In genomic region chr19:48713041-48713863, GRCh38 we compare ENCODE assay signal across 6 cellular contexts. TPM values are rescaled to one million over a fixed set of nuclear protein-coding genes. Genes with fewer than 3 reads are reported as not detected.
DNase-seq lines count a peak whose midpoint lies in the region; TF ChIP-seq lines count a peak whose summit lies in the region.

No MANE protein-coding gene starts in this region.

- DNase-seq in Calu3 (no peak), germinal center (ENCODE audit: low spot score) (peak; percentile 38), tibial artery (no peak), SKM-1 treated with dmso at 0.1 percent for 144 hours (lab: John Stamatoyannopoulos, UW; ENCODE audit: unreplicated experiment) (no peak), RPMI8226 (no peak)

- peaks cover 3% of the 10 kb centered on the region for H3K27me3 Mint-ChIP-seq in Calu3 (ENCODE audit: unreplicated experiment)

- H3K9me2 ChIP-seq in OCI-LY1 (ENCODE audit: low read depth, low read length): no peaks in the 10 kb centered on the region

- H3K27ac ChIP-seq in OCI-LY1 (ENCODE audit: low read depth, low read length, poor library complexity, severe bottlenecking) (no peak overlapping the region), tibial artery (peak overlapping the region; percentile 72 to 74)

- intact Hi-C loops in Calu3 (cut with micrococcal nuclease; ENCODE audit: unreplicated experiment): no loop called here
- intact Hi-C loops in tibial artery (cut with DNase I; ENCODE audit: low total_unique reads): no loop called here

- peak overlapping the region; percentile 74 for H3K4me2 ChIP-seq in OCI-LY1 (ENCODE audit: low read length)

- H3K4me1 ChIP-seq in OCI-LY1 (ENCODE audit: insufficient read depth, low read length, severe bottlenecking) (peaks cover 28% of the 10 kb centered on the region), tibial artery (peaks cover 4 to 41% (median 37%) of the 10 kb centered on the region in 4 donors)

- CTCF ChIA-PET in Calu3 (lab: Charles Lee): interaction anchor here (0.6 to 2.6 kb wide), 8 partner anchors 11 to 71 kb away, joined by 3 to 12 read pairs (median 7); partner anchors contain the start of gene FUT2

- TSS peak; percentile 26 for BruUV-seq in Calu3 (replicated peaks; lab: Mats Ljungman, UMichigan)

- no peaks in the 10 kb centered on the region for H4K20me1 ChIP-seq in OCI-LY1 (ENCODE audit: insufficient read depth, low read length)

- H3K27me3 ChIP-seq in OCI-LY1 (ENCODE audit: insufficient read depth, low read length): peaks cover 5% of the 10 kb centered on the region; the same call in 1 of the 2 replicates
- no peaks in the 10 kb centered on the region for H3K27me3 ChIP-seq in tibial artery

- peaks cover 21% of the 10 kb centered on the region for H3K4me1 Mint-ChIP-seq in Calu3 (ENCODE audit: low read depth, unreplicated experiment)

- H3K79me2 ChIP-seq in OCI-LY1 (ENCODE audit: insufficient read depth, low read length): no peaks in the 10 kb centered on the region

- peak overlapping the region; percentile 89 for H3K4me3 Mint-ChIP-seq in Calu3 (ENCODE audit: low read depth, unreplicated experiment)

- TF ChIP-seq CTCF in Calu3 (IDR thresholded peaks at IDR 0.05; ENCODE audit: unreplicated experiment): peak; percentile 43
- no peak for TF ChIP-seq CTCF in OCI-LY1 (IDR thresholded peaks at IDR 0.05; ENCODE audit: low read length)
- TF ChIP-seq CTCF in tibial artery (IDR thresholded peaks at IDR 0.05): no peak

- H3K36me3 Mint-ChIP-seq in Calu3 (ENCODE audit: insufficient read depth, unreplicated experiment): peaks cover 34% of the 10 kb centered on the region

- H3K36me3 ChIP-seq in OCI-LY1 (ENCODE audit: insufficient read depth, low read length): no peaks in the 10 kb centered on the region; the same call in 1 of the 2 replicates
- no peaks in the 10 kb centered on the region for H3K36me3 ChIP-seq in tibial artery

- H3K27ac Mint-ChIP-seq in Calu3 (ENCODE audit: unreplicated experiment): peak overlapping the region; percentile 65

- peak overlapping the region; percentile 65 for H3K4me3 ChIP-seq in OCI-LY1 (ENCODE audit: low read depth, low read length, poor library complexity, severe bottlenecking)
- H3K4me3 ChIP-seq in tibial artery: peak overlapping the region; percentile 57 to 73

- H3K9me3 ChIP-seq in OCI-LY1 (ENCODE audit: low read length) (no peaks in the 10 kb centered on the region), tibial artery (no peaks in the 10 kb centered on the region)

- peak overlapping the region; percentile 60 for H3K9ac ChIP-seq in OCI-LY1 (ENCODE audit: low read length)

- H3K9me3 Mint-ChIP-seq in Calu3 (ENCODE audit: low read depth, unreplicated experiment): no peaks in the 10 kb centered on the region

- no peaks in the 10 kb centered on the region for H3F3A ChIP-seq in OCI-LY1 (ENCODE audit: insufficient read depth, low read length)

- peak overlapping the region; percentile 45; the same call in 1 of the 2 replicates for H2AFZ ChIP-seq in OCI-LY1 (ENCODE audit: low read length)

RNA-seq across cellular contexts. Expression of gene MAMSTR, which starts 6.3 kb away (rescaled TPM):
- total RNA-seq in Calu3 (2022): 1.7 TPM in 2 replicates

RNA-seq across cellular contexts. Expression of gene FUT2, which starts 17.5 kb away (rescaled TPM):
- total RNA-seq in Calu3 (2022): 8.7 and 10.4 TPM in 2 replicates

RNA-seq across cellular contexts. Expression of gene RASIP1, which starts 27.2 kb away (rescaled TPM):
- total RNA-seq in Calu3 (2022): 0.09 and 0.29 TPM in 2 replicates

RNA-seq across cellular contexts. Expression of gene IZUMO1, which starts 33.5 kb away (rescaled TPM):
- total RNA-seq in Calu3 (2022): 0.31 and 0.42 TPM in 2 replicates

RNA-seq across cellular contexts. Expression of gene FUT1, which starts 39.2 kb away (rescaled TPM):
- 2.6 and 2.9 TPM in 2 replicates for total RNA-seq in Calu3 (2022)
